ENCODE assay signal across 11 cellular contexts in genomic region chr3:175270199-175270837, GRCh38.
DNase-seq lines count a peak whose midpoint lies in the region; ATAC-seq and TF ChIP-seq lines count a peak whose summit lies in the region.
"Had no signal": no experiment of that assay in that cellular context is flagged by ENCODE, and none has a peak within 500 bp of the region (broad histone marks: within the 10 kb centered on the region; RNA-seq: fewer than 3 reads in every experiment).

No MANE protein-coding gene starts in this region.

- H3K27me3 ChIP-seq in adipocyte (replicated peaks; ENCODE audit: control insufficient read depth, insufficient read depth, low read length) (no peaks in the 10 kb centered on the region), neural cell (ENCODE audit: insufficient read depth, low read depth, low read length) (no peaks in the 10 kb centered on the region)

- peak overlapping the region; percentile 67 for H3K27ac ChIP-seq in neural cell (ENCODE audit: low read length)

- H3K4me3 ChIP-seq in adipocyte (ENCODE audit: low read length) = no peak overlapping the region
- peak overlapping the region; percentile 30 for H3K4me3 ChIP-seq in neural cell (ENCODE audit: low read length)

- ATAC-seq in GM21786 (IDR thresholded peaks at IDR 0.05; ENCODE audit: unreplicated experiment) = no peak

- H4K20me1 ChIP-seq in neural cell (ENCODE audit: insufficient read depth) = no peaks in the 10 kb centered on the region

- H3K36me3 ChIP-seq in adipocyte (ENCODE audit: control insufficient read depth, insufficient read depth, low read length, severe bottlenecking) (no peaks in the 10 kb centered on the region), neural cell (ENCODE audit: insufficient read depth, low read length) (no peaks in the 10 kb centered on the region)

- DNase-seq in DMS79 treated with DMSO at 0.1 percent for 48 hours (lab: John Stamatoyannopoulos, UW) (peak; percentile 76), NCI-H1436 (lab: John Stamatoyannopoulos, UW) (peak; percentile 84), adipocyte (ENCODE audit: low read depth) (peak; percentile 82), KG1 (lab: John Stamatoyannopoulos, UW) (no peak), HCEC 1CT (no peak), T-helper 2 cell (no peak)
- DNase-seq: activated effector memory CD4-positive, alpha-beta T cell treated with Interleukin-2 at 50 U/mL for 16 hours; posterior cingulate gyrus; stimulated activated CD4-positive, alpha-beta T cell treated with anti-CD3 and anti-CD28 coated beads, Interleukin-4, amount 100 ng/mL, for 24 hours had no signal

- peak; percentile 26 for TF ChIP-seq RAD21 in neural cell (conservative IDR thresholded peaks at IDR 0.05)

- H3K9me3 ChIP-seq in adipocyte (ENCODE audit: control insufficient read depth, low read length) = no peaks in the 10 kb centered on the region
- H3K9me3 ChIP-seq in neural cell (ENCODE audit: low read length) = no peaks in the 10 kb centered on the region

- H2AFZ ChIP-seq in neural cell (ENCODE audit: low read depth, low read length) = no peak overlapping the region

- peaks cover 9% of the 10 kb centered on the region for H3F3A ChIP-seq in neural cell (ENCODE audit: insufficient read depth, low read length, poor library complexity, severe bottlenecking)

- TF ChIP-seq EP300 in neural cell (conservative IDR thresholded peaks at IDR 0.05; ENCODE audit: poor library complexity, severe bottlenecking) = peak; percentile 95

- peak overlapping the region; percentile 43 for H3K4me2 ChIP-seq in neural cell (ENCODE audit: low read length)

- no peak overlapping the region for H3K9ac ChIP-seq in adipocyte (ENCODE audit: low read length)
- H3K9ac ChIP-seq in neural cell (ENCODE audit: low read length) = no peak overlapping the region

- H3K4me1 ChIP-seq in adipocyte (ENCODE audit: control insufficient read depth, insufficient read depth, low read length) = peaks cover 13% of the 10 kb centered on the region

- no peaks in the 10 kb centered on the region for H3K9me2 ChIP-seq in neural cell (ENCODE audit: insufficient read depth, low read length)

- H3K79me2 ChIP-seq in neural cell (replicated peaks; ENCODE audit: insufficient read depth, low read length) = no peaks in the 10 kb centered on the region

- no peak for TF ChIP-seq CTCF in neural cell (IDR thresholded peaks at IDR 0.05; ENCODE audit: poor library complexity, severe bottlenecking)

TF ChIP-seq in neural cell, 6 proteins besides CTCF, POLR2A, EP300 and RAD21:
- no peak for TF ChIP-seq EZH2 (IDR thresholded peaks at IDR 0.05; ENCODE audit: borderline replicate concordance, insufficient read depth, low read length, poor library complexity, severe bottlenecking)
- peak; percentile 100 for TF ChIP-seq REST (IDR thresholded peaks at IDR 0.05; ENCODE audit: borderline replicate concordance)
- TF ChIP-seq SMC3 (conservative IDR thresholded peaks at IDR 0.05; ENCODE audit: poor library complexity) = no peak
- TF ChIP-seq MXI1 (conservative IDR thresholded peaks at IDR 0.05; ENCODE audit: poor library complexity, severe bottlenecking) = no peak
- TF ChIP-seq TAF1 (IDR thresholded peaks at IDR 0.05; ENCODE audit: low read depth) = no peak
- TF ChIP-seq POLR2AphosphoS5 (IDR thresholded peaks at IDR 0.05) = peak; percentile 86
TF ChIP-seq in neural cell: peak in this region for 2.

Comparison
In these comparisons a context has a peak if more than half of its experiments do, and no peak if none do; other contexts are left out.
1. DNase-seq: peak in DMS79 treated with DMSO at 0.1 percent for 48 hours (single experiment), NCI-H1436 (single experiment) and adipocyte (single experiment); none in KG1 (single experiment), HCEC 1CT (single experiment) and T-helper 2 cell (0 of 5).